In the genomic region with DNA sequence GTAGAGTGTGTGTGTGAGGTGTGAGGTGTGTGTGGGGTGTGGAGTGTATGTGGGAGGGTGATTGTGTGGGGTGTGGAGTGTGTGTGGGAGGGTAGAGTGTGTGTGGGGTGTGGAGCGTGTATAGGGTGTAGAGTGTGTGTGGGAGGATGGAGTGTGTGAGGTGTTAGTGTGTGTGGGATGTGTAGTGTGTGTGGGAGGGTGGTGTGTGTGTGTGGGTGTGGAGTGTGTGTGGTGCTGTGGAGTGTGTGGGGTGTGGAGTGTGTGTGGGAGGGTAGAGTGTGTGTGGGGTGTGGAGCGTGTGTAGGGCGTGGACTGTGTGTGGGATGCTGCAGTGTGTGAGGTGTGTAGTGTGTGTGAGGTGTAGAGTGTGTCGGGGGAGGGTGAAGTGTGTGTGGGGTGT, we compare ENCODE assay signal across 28 cellular contexts.
"Had no signal": no experiment of that assay in that cellular context is flagged by ENCODE, and none has a peak within 500 bp of the region (broad histone marks: within the 10 kb centered on the region; RNA-seq: fewer than 3 reads in every experiment).

No MANE protein-coding gene starts in this region.

- H3K9me3 ChIP-seq: colonic mucosa, gastrocnemius medialis, psoas muscle, right atrium auricular region, spleen, testis, vagina had no signal

- H3K79me2 ChIP-seq: parathyroid adenoma had no signal

- H3K27ac ChIP-seq: colonic mucosa, gastrocnemius medialis, parathyroid adenoma, psoas muscle, right atrium auricular region, spleen, testis, vagina had no signal

- H3K36me3 Mint-ChIP-seq: activated CD8-positive, alpha-beta memory T cell treated with anti-CD3 and anti-CD28 coated beads, Interleukin-2, amount 10 ng/mL, durations not matched to agents 7 days and 5 days; activated naive CD4-positive, alpha-beta T cell treated with anti-CD3 and anti-CD28 coated beads, Interleukin-2, amount 50 U/mL, for 24 hours; mesothelial cell of epicardium; naive B cell; WTC11 had no signal

- H3K4me3 ChIP-seq: colonic mucosa, gastrocnemius medialis, psoas muscle, right atrium auricular region, spleen, testis, vagina had no signal

- H3K27me3 ChIP-seq: colonic mucosa, gastrocnemius medialis, right atrium auricular region, testis, vagina had no signal

- DNase-seq: activated CD4-positive, alpha-beta T cell treated with anti-CD3 and anti-CD28 coated beads for 1 hour; activated CD8-positive, alpha-beta memory T cell treated with anti-CD3 and anti-CD28 coated beads, Interleukin-2, amount 10 ng/mL, durations not matched to agents 7 days and 5 days; activated CD8-positive, alpha-beta T cell treated with anti-CD3 and anti-CD28 coated beads, Interleukin-2, amount 10 ng/mL, durations not matched to agents 7 days and 5 days; activated naive CD8-positive, alpha-beta T cell treated with anti-CD3 and anti-CD28 coated beads, Interleukin-2, amount 50 U/mL, for 24 hours; activated T-cell treated with anti-CD3 and anti-CD28 coated beads, Interleukin-2, amount 50 U/mL, for 48 hours; amygdala; colonic mucosa; effector CD8-positive, alpha-beta T cell; gastrocnemius medialis; head of caudate nucleus; hippocampal formation; left colon; mammary epithelial cell; naive B cell; psoas muscle; spleen; stimulated activated naive CD4-positive, alpha-beta T cell; T-helper 2 cell; testis had no signal

- H3K4me1 ChIP-seq: colonic mucosa, parathyroid adenoma, psoas muscle, right atrium auricular region, spleen, testis, vagina had no signal

- H2AFZ ChIP-seq: parathyroid adenoma had no signal

- H3K36me3 ChIP-seq: colonic mucosa, gastrocnemius medialis, right atrium auricular region, spleen, vagina had no signal

- FAIRE-seq: keratinocyte had no signal

- H3K9me3 Mint-ChIP-seq: activated naive CD4-positive, alpha-beta T cell treated with anti-CD3 and anti-CD28 coated beads, Interleukin-2, amount 50 U/mL, for 24 hours; activated naive CD8-positive, alpha-beta T cell treated with anti-CD3 and anti-CD28 coated beads, Interleukin-2, amount 50 U/mL, for 24 hours; mesothelial cell of epicardium; WTC11 had no signal

- H3K4me3 Mint-ChIP-seq: activated CD8-positive, alpha-beta memory T cell treated with anti-CD3 and anti-CD28 coated beads, Interleukin-2, amount 10 ng/mL, durations not matched to agents 7 days and 5 days; activated CD8-positive, alpha-beta T cell treated with anti-CD3 and anti-CD28 coated beads, Interleukin-2, amount 10 ng/mL, durations not matched to agents 7 days and 5 days; activated naive CD4-positive, alpha-beta T cell treated with anti-CD3 and anti-CD28 coated beads, Interleukin-2, amount 50 U/mL, for 24 hours; activated naive CD8-positive, alpha-beta T cell treated with anti-CD3 and anti-CD28 coated beads, Interleukin-2, amount 50 U/mL, for 24 hours; mesothelial cell of epicardium; naive B cell; type B pancreatic cell; WTC11 had no signal

- H3K9ac ChIP-seq: parathyroid adenoma had no signal

- H3K27me3 Mint-ChIP-seq: activated CD8-positive, alpha-beta memory T cell treated with anti-CD3 and anti-CD28 coated beads, Interleukin-2, amount 10 ng/mL, durations not matched to agents 7 days and 5 days; activated naive CD8-positive, alpha-beta T cell treated with anti-CD3 and anti-CD28 coated beads, Interleukin-2, amount 50 U/mL, for 24 hours had no signal

- H3K4me1 Mint-ChIP-seq: activated naive CD4-positive, alpha-beta T cell treated with anti-CD3 and anti-CD28 coated beads, Interleukin-2, amount 50 U/mL, for 24 hours; activated naive CD8-positive, alpha-beta T cell treated with anti-CD3 and anti-CD28 coated beads, Interleukin-2, amount 50 U/mL, for 24 hours; WTC11 had no signal

- H3K27ac Mint-ChIP-seq: activated CD8-positive, alpha-beta memory T cell treated with anti-CD3 and anti-CD28 coated beads, Interleukin-2, amount 10 ng/mL, durations not matched to agents 7 days and 5 days; activated CD8-positive, alpha-beta T cell treated with anti-CD3 and anti-CD28 coated beads, Interleukin-2, amount 10 ng/mL, durations not matched to agents 7 days and 5 days; activated naive CD4-positive, alpha-beta T cell treated with anti-CD3 and anti-CD28 coated beads, Interleukin-2, amount 50 U/mL, for 24 hours; activated naive CD8-positive, alpha-beta T cell treated with anti-CD3 and anti-CD28 coated beads, Interleukin-2, amount 50 U/mL, for 24 hours; activated T-helper 2 cell treated with anti-CD3 and anti-CD28 coated beads, Interferon-gamma antibody, Interleukin-2, Interleukin-4, amounts not matched to agents 10 μg/mL and 5 μg/mL and 100 μg/mL, durations not matched to agents 14 hours and 24 hours and 36 hours; mesothelial cell of epicardium; naive B cell; type B pancreatic cell; WTC11 had no signal
